17 cellular contexts compared by ENCODE assay signal in the genomic region with DNA sequence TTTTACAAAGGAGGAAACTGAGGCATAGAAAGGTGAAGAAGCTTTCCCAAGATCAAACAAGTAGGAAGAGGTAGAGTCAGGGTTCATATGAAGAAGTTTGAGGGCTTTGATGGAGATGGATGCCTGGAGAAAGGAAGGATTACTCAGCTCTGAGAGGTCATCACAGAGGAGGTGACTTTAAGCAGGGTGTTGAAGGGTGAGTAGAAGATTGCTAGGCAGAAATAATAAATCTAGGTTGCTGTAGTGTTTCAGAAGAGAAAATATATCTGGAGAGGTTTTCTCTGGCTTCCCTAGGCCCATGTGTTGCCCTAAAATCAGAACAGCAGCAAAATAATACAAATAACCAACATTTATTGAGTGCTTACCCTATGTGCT.
"Had no signal": no experiment of that assay in that cellular context is flagged by ENCODE, and none has a peak within 500 bp of the region (broad histone marks: within the 10 kb centered on the region; RNA-seq: fewer than 3 reads in every experiment).

No MANE protein-coding gene starts in this region.

- ATAC-seq: natural killer cell treated with Interleukin-12 subunit alpha and Interleukin-12 subunit beta and Interleukin-15 and Interleukin-18, amount 100 ng/mL, for 72 hours; stimulated activated effector memory CD8-positive, alpha-beta T cell treated with anti-CD3 and anti-CD28 coated beads, Interleukin-12 subunit alpha, Interleukin-12 subunit beta, amount 100 ng/mL, for 72 hours had no signal

- H3K27ac Mint-ChIP-seq: activated naive CD8-positive, alpha-beta T cell treated with anti-CD3 and anti-CD28 coated beads for 36 hours; stimulated activated effector memory CD8-positive, alpha-beta T cell treated with anti-CD3 and anti-CD28 coated beads, Interleukin-12 subunit alpha, Interleukin-12 subunit beta, amount 100 ng/mL, for 72 hours had no signal

- H3K4me3 Mint-ChIP-seq: activated naive CD8-positive, alpha-beta T cell treated with anti-CD3 and anti-CD28 coated beads for 36 hours; central memory CD8-positive, alpha-beta T cell; stimulated activated effector memory CD8-positive, alpha-beta T cell treated with anti-CD3 and anti-CD28 coated beads, Interleukin-12 subunit alpha, Interleukin-12 subunit beta, amount 100 ng/mL, for 72 hours had no signal

- H3K27me3 Mint-ChIP-seq: activated naive CD8-positive, alpha-beta T cell treated with anti-CD3 and anti-CD28 coated beads for 36 hours had no signal

- DNase-seq: activated CD4-positive, alpha-beta T cell treated with anti-CD3 and anti-CD28 coated beads for 1 hour; activated CD8-positive, alpha-beta memory T cell treated with anti-CD3 and anti-CD28 coated beads for 24 hours; activated effector memory CD4-positive, alpha-beta T cell treated with anti-CD3 and anti-CD28 coated beads, Interleukin-2, amount 50 U/mL, for 16 hours; activated naive CD8-positive, alpha-beta T cell treated with anti-CD3 and anti-CD28 coated beads for 36 hours; effector CD4-positive, alpha-beta T cell; esophagus squamous epithelium; hippocampal formation; kidney; left ventricle myocardium inferior; mesenchymal stem cell; posterior cingulate gyrus; retina; SW 1271; thyroid gland had no signal

- H3K9me3 Mint-ChIP-seq: activated naive CD8-positive, alpha-beta T cell treated with anti-CD3 and anti-CD28 coated beads for 36 hours; central memory CD8-positive, alpha-beta T cell; natural killer cell treated with Interleukin-12 subunit alpha and Interleukin-12 subunit beta and Interleukin-15 and Interleukin-18, amount 100 ng/mL, for 72 hours had no signal

- H3K36me3 Mint-ChIP-seq: activated naive CD8-positive, alpha-beta T cell treated with anti-CD3 and anti-CD28 coated beads for 36 hours; natural killer cell treated with Interleukin-12 subunit alpha and Interleukin-12 subunit beta and Interleukin-15 and Interleukin-18, amount 100 ng/mL, for 72 hours had no signal
